In genomic region chr9:121771851-121772599, GRCh38 we compare ENCODE assay signal across 15 cellular contexts.
DNase-seq lines count a peak whose midpoint lies in the region; ATAC-seq and TF ChIP-seq lines count a peak whose summit lies in the region.
"Had no signal": no experiment of that assay in that cellular context is flagged by ENCODE, and none has a peak within 500 bp of the region (broad histone marks: within the 10 kb centered on the region; RNA-seq: fewer than 3 reads in every experiment).

No MANE protein-coding gene starts in this region.

- peak overlapping the region; percentile 37 for H3K27ac Mint-ChIP-seq in neural progenitor cell
- H3K27ac Mint-ChIP-seq: effector memory CD8-positive, alpha-beta T cell had no signal

- no peak for TF ChIP-seq POLR2A in testis (IDR thresholded peaks at IDR 0.05)

- no peaks in the 10 kb centered on the region for H3F3A ChIP-seq in neural progenitor cell (ENCODE audit: low read depth)

- WGBS in testis, 2 donors: 80 to 83% methylated on average over 14 to 16 of the region's 16 CpGs

- H3K9me3 ChIP-seq in neural progenitor cell (ENCODE audit: low read depth) (no peaks in the 10 kb centered on the region), testis (no peaks in the 10 kb centered on the region)
- H3K9me3 ChIP-seq: pancreas had no signal

- peaks cover 37% of the 10 kb centered on the region for H3K36me3 Mint-ChIP-seq in neural progenitor cell

- H3K27ac ChIP-seq in angular gyrus (ENCODE audit: low read depth, low read length): peak overlapping the region; percentile 72
- no peak overlapping the region for H3K27ac ChIP-seq in neural progenitor cell
- peak overlapping the region; percentile 57 to 60 for H3K27ac ChIP-seq in testis
- H3K27ac ChIP-seq: pancreas had no signal

- no peak overlapping the region for H2AFZ ChIP-seq in neural progenitor cell (replicated peaks)

- no peaks in the 10 kb centered on the region for H3K79me2 ChIP-seq in neural progenitor cell (ENCODE audit: low read depth)

- no peaks in the 10 kb centered on the region for H3K36me3 ChIP-seq in neural progenitor cell
- H3K36me3 ChIP-seq in testis (ENCODE audit: low read depth, missing control alignments): no peaks in the 10 kb centered on the region

- H3K27me3 ChIP-seq in neural progenitor cell (no peaks in the 10 kb centered on the region), testis (no peaks in the 10 kb centered on the region)
- H3K27me3 ChIP-seq: pancreas had no signal

- H3K4me1 ChIP-seq in neural progenitor cell (no peaks in the 10 kb centered on the region), testis (peaks cover 26% of the 10 kb centered on the region)
- H3K4me1 ChIP-seq: pancreas had no signal

- no peak overlapping the region for H3K4me2 ChIP-seq in neural progenitor cell

- TF ChIP-seq CTCF in neural progenitor cell (IDR thresholded peaks at IDR 0.05) (no peak), testis (IDR thresholded peaks at IDR 0.05) (no peak)

- H3K9ac ChIP-seq in neural progenitor cell: no peak overlapping the region

- H3K27me3 Mint-ChIP-seq in neural progenitor cell (ENCODE audit: insufficient read depth, low read depth): peaks cover 7% of the 10 kb centered on the region

- H3K4me3 ChIP-seq in neural progenitor cell (no peak overlapping the region), testis (no peak overlapping the region)
- H3K4me3 ChIP-seq: pancreas had no signal

- peaks cover 9% of the 10 kb centered on the region for H4K20me1 ChIP-seq in neural progenitor cell (ENCODE audit: low read depth)

- intact Hi-C loops in Right ventricle myocardium superior (cut with DNase I) (no loop called here), testis (cut with DNase I; ENCODE audit: low total_unique reads) (no loop called here)

- H3K4me1 Mint-ChIP-seq in neural progenitor cell: peaks cover 3% of the 10 kb centered on the region

- no peak overlapping the region for H3K4me3 Mint-ChIP-seq in neural progenitor cell
- H3K4me3 Mint-ChIP-seq: effector memory CD8-positive, alpha-beta T cell had no signal

- H3K9me3 Mint-ChIP-seq in neural progenitor cell: peaks cover 3% of the 10 kb centered on the region
- H3K9me3 Mint-ChIP-seq: effector memory CD8-positive, alpha-beta T cell had no signal

- no peak for ATAC-seq in Right ventricle myocardium superior (ENCODE audit: poor library complexity)
- no peak for ATAC-seq in GM18858 (IDR thresholded peaks at IDR 0.05; ENCODE audit: unreplicated experiment)
- no peak for ATAC-seq in HG02763 (IDR thresholded peaks at IDR 0.05; ENCODE audit: unreplicated experiment)
- ATAC-seq: effector memory CD8-positive, alpha-beta T cell had no signal

- DNase-seq in Right ventricle myocardium superior (peak; percentile 29), neural progenitor cell (ENCODE audit: low spot score) (no peak), testis (peak; percentile 84), NCI-H2081 treated with DMSO at 0.1 percent for 48 hours (lab: John Stamatoyannopoulos, UW) (no peak), AG08395 (ENCODE audit: low spot score) (no peak)
- DNase-seq: activated naive CD4-positive, alpha-beta T cell treated with Interleukin-2 at 50 U/mL for 16 hours; effector memory CD8-positive, alpha-beta T cell; Kasumi-1; NCI-H1417 treated with DMSO at 0.1 percent for 48 hours; NCI-H345; T1000 had no signal

Comparison
In these comparisons a context has a peak if more than half of its experiments do, and no peak if none do; other contexts are left out.
1. DNase-seq: peak in Right ventricle myocardium superior (single experiment) and testis (single experiment); none in neural progenitor cell (single experiment), NCI-H2081 treated with DMSO at 0.1 percent for 48 hours (single experiment) and AG08395 (single experiment).